Comparison of ENCODE assay signal across 10 cellular contexts in genomic region chr1:229221106-229222019, GRCh38. TPM values are rescaled to one million over a fixed set of nuclear protein-coding genes. Genes with fewer than 3 reads are reported as not detected.
DNase-seq lines count a peak whose midpoint lies in the region; ATAC-seq and TF ChIP-seq lines count a peak whose summit lies in the region.
"Had no signal": no experiment of that assay in that cellular context is flagged by ENCODE, and none has a peak within 500 bp of the region (broad histone marks: within the 10 kb centered on the region; RNA-seq: fewer than 3 reads in every experiment).

No MANE protein-coding gene starts in this region.

- H3K9me3 ChIP-seq in AG04450 (ENCODE audit: control insufficient read depth, insufficient read depth, low read length) (no peaks in the 10 kb centered on the region), iPS-20b (ENCODE audit: insufficient read depth, low read depth, low read length) (no peaks in the 10 kb centered on the region), A673 (ENCODE audit: low read depth, low read length, poor library complexity, severe bottlenecking) (no peaks in the 10 kb centered on the region)

- H3K4me3 ChIP-seq in AG04450 (ENCODE audit: low read depth, low read length) (no peak overlapping the region), iPS-20b (ENCODE audit: low read length) (no peak overlapping the region), A673 (ENCODE audit: low read depth, low read length, poor library complexity, severe bottlenecking) (no peak overlapping the region)

- ATAC-seq in natural killer cell, result no peak
- no peak for ATAC-seq in stimulated activated memory B cell treated with anti-CD40 and anti-IgM and Interleukin-4, amounts not matched to agents 10 μg/mL and 1 μg/mL and 100 μg/mL, for 72 hours
- ATAC-seq: activated CD8-positive, alpha-beta T cell treated with anti-CD3 and anti-CD28 coated beads for 36 hours had no signal

- peaks cover 0 to 6% of the 10 kb centered on the region in 2 donors for H3K27me3 Mint-ChIP-seq in natural killer cell (ENCODE audit: low read depth in 2 of 2)
- no peaks in the 10 kb centered on the region for H3K27me3 Mint-ChIP-seq in activated CD4-positive, alpha-beta memory T cell treated with anti-CD3 and anti-CD28 coated beads, Interleukin-2, amount 10 ng/mL, durations not matched to agents 7 days and 5 days
- H3K27me3 Mint-ChIP-seq in stimulated activated memory B cell treated with anti-CD40 and anti-IgM and Interleukin-4, amounts not matched to agents 10 μg/mL and 1 μg/mL and 100 μg/mL, for 72 hours, result no peaks in the 10 kb centered on the region
- H3K27me3 Mint-ChIP-seq: activated CD8-positive, alpha-beta T cell treated with anti-CD3 and anti-CD28 coated beads for 36 hours; CD4-positive, CD25-positive, alpha-beta regulatory T cell had no signal

- POLR2A ChIA-PET in AG04450 (lab: Yijun Ruan, JAX), result no interaction called here
- POLR2A ChIA-PET in activated CD4-positive, alpha-beta memory T cell treated with anti-CD3 and anti-CD28 coated beads, Interleukin-2, amount 10 ng/mL, durations not matched to agents 7 days and 5 days (lab: Charles Lee), result no interaction called here
- POLR2A ChIA-PET in A673 (lab: Charles Lee; ENCODE audit: low non-redundant PET), result no interaction called here

- H3K36me3 Mint-ChIP-seq in natural killer cell, result no peaks in the 10 kb centered on the region
- H3K36me3 Mint-ChIP-seq in activated CD4-positive, alpha-beta memory T cell treated with anti-CD3 and anti-CD28 coated beads, Interleukin-2, amount 10 ng/mL, durations not matched to agents 7 days and 5 days (ENCODE audit: low read depth), result no peaks in the 10 kb centered on the region
- no peaks in the 10 kb centered on the region for H3K36me3 Mint-ChIP-seq in stimulated activated memory B cell treated with anti-CD40 and anti-IgM and Interleukin-4, amounts not matched to agents 10 μg/mL and 1 μg/mL and 100 μg/mL, for 72 hours
- H3K36me3 Mint-ChIP-seq: CD4-positive, CD25-positive, alpha-beta regulatory T cell had no signal

- 0 out of 2 replicates have a peak overlapping the region, but pooled peaks have one; percentile 3 for H3K9ac ChIP-seq in iPS-20b (ENCODE audit: low read depth, low read length)

- no peak for DNase-seq in AG04450 (ENCODE audit: low read depth, low spot score)
- DNase-seq in NCI-H1105 (lab: John Stamatoyannopoulos, UW), result peak; percentile 62
- peak; percentile 21 for DNase-seq in RPMI7951 (ENCODE audit: low read depth)
- DNase-seq in natural killer cell, result no peak
- no peak for DNase-seq in activated CD4-positive, alpha-beta memory T cell treated with anti-CD3 and anti-CD28 coated beads, Interleukin-2, amount 10 ng/mL, durations not matched to agents 7 days and 5 days
- DNase-seq in A673 (ENCODE audit: low spot score), result no peak
- DNase-seq: activated CD8-positive, alpha-beta T cell treated with anti-CD3 and anti-CD28 coated beads for 36 hours; CD4-positive, CD25-positive, alpha-beta regulatory T cell had no signal

- TF ChIP-seq CTCF in AG04450 (IDR thresholded peaks at IDR 0.05; ENCODE audit: low read depth, low read length) (no peak), natural killer cell (IDR thresholded peaks at IDR 0.05) (no peak), A673 (conservative IDR thresholded peaks at IDR 0.05; ENCODE audit: low read depth, low read length) (no peak)

- peak overlapping the region; percentile 11 for H3K27ac ChIP-seq in AG04450 (ENCODE audit: low read depth, low read length)
- no peak overlapping the region for H3K27ac ChIP-seq in iPS-20b (ENCODE audit: low read length)
- H3K27ac ChIP-seq in A673 (ENCODE audit: low read depth, low read length, poor library complexity, severe bottlenecking), result no peak overlapping the region

- H3K4me1 ChIP-seq in iPS-20b (ENCODE audit: insufficient read depth, low read length) (peaks cover 8% of the 10 kb centered on the region; the same call in 1 of the 2 replicates), A673 (ENCODE audit: insufficient read depth, low read length, poor library complexity, severe bottlenecking) (no peaks in the 10 kb centered on the region)

- H3K27ac Mint-ChIP-seq in natural killer cell, result no peak overlapping the region
- H3K27ac Mint-ChIP-seq in activated CD4-positive, alpha-beta memory T cell treated with anti-CD3 and anti-CD28 coated beads, Interleukin-2, amount 10 ng/mL, durations not matched to agents 7 days and 5 days, result no peak overlapping the region
- H3K27ac Mint-ChIP-seq in stimulated activated memory B cell treated with anti-CD40 and anti-IgM and Interleukin-4, amounts not matched to agents 10 μg/mL and 1 μg/mL and 100 μg/mL, for 72 hours, result no peak overlapping the region
- H3K27ac Mint-ChIP-seq: activated CD8-positive, alpha-beta T cell treated with anti-CD3 and anti-CD28 coated beads for 36 hours; CD4-positive, CD25-positive, alpha-beta regulatory T cell had no signal

- H3K9me3 Mint-ChIP-seq in natural killer cell, result no peaks in the 10 kb centered on the region
- no peaks in the 10 kb centered on the region for H3K9me3 Mint-ChIP-seq in activated CD4-positive, alpha-beta memory T cell treated with anti-CD3 and anti-CD28 coated beads, Interleukin-2, amount 10 ng/mL, durations not matched to agents 7 days and 5 days
- H3K9me3 Mint-ChIP-seq in stimulated activated memory B cell treated with anti-CD40 and anti-IgM and Interleukin-4, amounts not matched to agents 10 μg/mL and 1 μg/mL and 100 μg/mL, for 72 hours, result no peaks in the 10 kb centered on the region
- H3K9me3 Mint-ChIP-seq: activated CD8-positive, alpha-beta T cell treated with anti-CD3 and anti-CD28 coated beads for 36 hours; CD4-positive, CD25-positive, alpha-beta regulatory T cell had no signal

- H3K27me3 ChIP-seq in AG04450 (ENCODE audit: control insufficient read depth, insufficient read depth, low read length) (peaks cover 3% of the 10 kb centered on the region), iPS-20b (ENCODE audit: insufficient read depth, low read length) (no peaks in the 10 kb centered on the region), A673 (replicated peaks; ENCODE audit: insufficient read depth, low read depth, low read length, poor library complexity) (no peaks in the 10 kb centered on the region)

- no TSS peak for BruUV-seq in A673 (replicated peaks; lab: Mats Ljungman, UMichigan)

- H3K4me1 Mint-ChIP-seq in natural killer cell, result no peaks in the 10 kb centered on the region
- H3K4me1 Mint-ChIP-seq in activated CD4-positive, alpha-beta memory T cell treated with anti-CD3 and anti-CD28 coated beads, Interleukin-2, amount 10 ng/mL, durations not matched to agents 7 days and 5 days, result no peaks in the 10 kb centered on the region
- H3K4me1 Mint-ChIP-seq in stimulated activated memory B cell treated with anti-CD40 and anti-IgM and Interleukin-4, amounts not matched to agents 10 μg/mL and 1 μg/mL and 100 μg/mL, for 72 hours, result no peaks in the 10 kb centered on the region
- H3K4me1 Mint-ChIP-seq: CD4-positive, CD25-positive, alpha-beta regulatory T cell had no signal

- H3K36me3 ChIP-seq in iPS-20b (ENCODE audit: insufficient read depth, low read depth, low read length) (no peaks in the 10 kb centered on the region), A673 (ENCODE audit: insufficient read depth, low read length, poor library complexity, severe bottlenecking) (no peaks in the 10 kb centered on the region)

- H3K4me3 Mint-ChIP-seq in natural killer cell, result no peak overlapping the region
- H3K4me3 Mint-ChIP-seq in activated CD4-positive, alpha-beta memory T cell treated with anti-CD3 and anti-CD28 coated beads, Interleukin-2, amount 10 ng/mL, durations not matched to agents 7 days and 5 days, result no peak overlapping the region
- H3K4me3 Mint-ChIP-seq in stimulated activated memory B cell treated with anti-CD40 and anti-IgM and Interleukin-4, amounts not matched to agents 10 μg/mL and 1 μg/mL and 100 μg/mL, for 72 hours, result no peak overlapping the region
- H3K4me3 Mint-ChIP-seq: activated CD8-positive, alpha-beta T cell treated with anti-CD3 and anti-CD28 coated beads for 36 hours; CD4-positive, CD25-positive, alpha-beta regulatory T cell had no signal

- intact Hi-C loops in natural killer cell (cut with micrococcal nuclease) (no loop called here), A673 (cut with micrococcal nuclease; ENCODE audit: unreplicated experiment) (loop anchor here (10.0 kb wide), 1 partner anchor 537 kb away; no protein-coding TSS in a partner anchor)

- CTCF ChIA-PET in AG04450 (lab: Charles Lee) (no interaction called here), A673 (lab: Charles Lee) (interaction anchor here (0.6 kb wide), 1 partner anchor 789 kb away, joined by 3 read pairs; no protein-coding TSS in a partner anchor)
- CTCF ChIA-PET in activated CD4-positive, alpha-beta memory T cell treated with anti-CD3 and anti-CD28 coated beads, Interleukin-2, amount 10 ng/mL, durations not matched to agents 7 days and 5 days (lab: Charles Lee), result no interaction called here

RNA-seq across cellular contexts. Expression of gene RAB4A, which starts 49.5 kb away (rescaled TPM):
- polyA plus RNA-seq in AG04450 (2011; rRNA removed), result 33.5 and 50.6 TPM in 2 replicates
- 8.4 and 14.5 TPM in 2 replicates for polyA minus RNA-seq in AG04450 (2011; rRNA and poly(A)+ RNA removed)
- total RNA-seq in RPMI7951 (2014; rRNA removed; shearing (Covaris generic)), result 15.4 and 22.5 TPM in 2 replicates
- total RNA-seq in natural killer cell (10 to 100 TPM; 31.2 to 47.1 (median 31.6) TPM), A673 (2021) (46.5 and 51.6 TPM in 2 replicates)
- total RNA-seq in activated CD4-positive, alpha-beta memory T cell treated with anti-CD3 and anti-CD28 coated beads, Interleukin-2, amount 10 ng/mL, durations not matched to agents 7 days and 5 days, result 10 to 100 TPM; 30.9 to 38.0 TPM

Comparison
In these comparisons a context has a peak if more than half of its experiments do, and no peak if none do; other contexts are left out.
1. DNase-seq: peak in NCI-H1105 (single experiment) and RPMI7951 (single experiment); none in AG04450 (single experiment), natural killer cell (single experiment), activated CD4-positive, alpha-beta memory T cell treated with anti-CD3 and anti-CD28 coated beads, Interleukin-2, amount 10 ng/mL, durations not matched to agents 7 days and 5 days (single experiment) and A673 (single experiment).